Comparison of ENCODE assay signal across 11 cellular contexts in the genomic region with DNA sequence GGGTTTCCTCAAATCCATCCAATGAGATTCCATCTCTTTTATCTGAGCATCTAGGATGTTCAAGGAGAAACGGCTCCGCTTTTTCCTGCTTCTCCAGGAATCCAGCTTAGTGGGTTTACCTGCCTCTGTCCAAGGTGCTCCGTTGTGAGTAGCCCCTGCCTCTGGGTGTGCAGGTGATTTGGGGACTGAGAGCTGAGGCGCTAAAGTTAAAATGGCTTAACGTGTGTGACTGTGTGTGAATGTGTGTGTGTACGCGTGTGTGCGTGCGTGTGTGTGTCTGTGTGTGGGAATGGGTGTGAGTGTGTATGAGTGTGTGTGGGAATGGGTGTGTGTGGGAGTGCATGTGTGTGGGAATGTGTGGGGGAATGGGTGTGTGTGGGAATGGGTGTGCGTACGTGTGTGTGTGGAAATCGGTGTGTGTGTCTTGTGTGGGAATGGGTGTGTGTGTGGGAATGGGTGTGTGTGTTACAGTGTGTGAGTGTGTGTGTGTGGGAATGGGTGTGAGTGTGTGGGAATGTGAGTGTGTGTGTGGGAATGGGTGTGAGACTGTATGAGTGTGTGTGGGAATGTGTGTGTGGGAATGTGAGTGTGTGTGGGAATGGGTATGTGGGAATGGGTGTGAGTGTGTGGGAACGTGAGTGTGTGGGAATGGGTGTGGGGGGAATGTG.
DNase-seq lines count a peak whose midpoint lies in the region; ATAC-seq and TF ChIP-seq lines count a peak whose summit lies in the region.
"Had no signal": no experiment of that assay in that cellular context is flagged by ENCODE, and none has a peak within 500 bp of the region (broad histone marks: within the 10 kb centered on the region; RNA-seq: fewer than 3 reads in every experiment).

No MANE protein-coding gene starts in this region.

- H3K4me1 ChIP-seq in heart left ventricle, result peaks cover 0 to 22% (median 8%) of the 10 kb centered on the region in 12 donors
- H3K4me1 ChIP-seq in suprapubic skin, result no peaks in the 10 kb centered on the region
- H3K4me1 ChIP-seq in HAP-1, result peaks cover 5% of the 10 kb centered on the region; the same call in 1 of the 2 replicates
- H3K4me1 ChIP-seq: ascending aorta had no signal

- peak overlapping the region; percentile 99 for H3K27ac Mint-ChIP-seq in activated CD4-positive, alpha-beta memory T cell treated with anti-CD3 and anti-CD28 coated beads, Interleukin-2, amount 10 ng/mL, durations not matched to agents 7 days and 5 days
- H3K27ac Mint-ChIP-seq in immature natural killer cell, result peak overlapping the region in 4 of 6 donors; percentile 62 to 99 (median 95)

- CTCF ChIA-PET in activated CD4-positive, alpha-beta memory T cell treated with anti-CD3 and anti-CD28 coated beads, Interleukin-2, amount 10 ng/mL, durations not matched to agents 7 days and 5 days (lab: Charles Lee), result interaction anchor here (1.2 to 4.4 kb wide), 4 partner anchors 10 to 280 kb away, joined by 3 to 58 read pairs (median 13); a partner anchor contains a TSS

- H3K27me3 ChIP-seq in heart left ventricle (peaks cover 0 to 8% (median 0%) of the 10 kb centered on the region in 9 donors), suprapubic skin (peaks cover 4% of the 10 kb centered on the region), HAP-1 (ENCODE audit: low read depth) (no peaks in the 10 kb centered on the region)
- H3K27me3 ChIP-seq: ascending aorta had no signal

- H3K4me1 Mint-ChIP-seq in activated CD4-positive, alpha-beta memory T cell treated with anti-CD3 and anti-CD28 coated beads, Interleukin-2, amount 10 ng/mL, durations not matched to agents 7 days and 5 days, result peaks cover 42% of the 10 kb centered on the region
- peaks cover 22 to 25% of the 10 kb centered on the region in 2 donors for H3K4me1 Mint-ChIP-seq in immature natural killer cell

- TF ChIP-seq CTCF in heart left ventricle (IDR thresholded peaks at IDR 0.05) (no peak), suprapubic skin (IDR thresholded peaks at IDR 0.05) (no peak)

- H3K36me3 Mint-ChIP-seq in activated CD4-positive, alpha-beta memory T cell treated with anti-CD3 and anti-CD28 coated beads, Interleukin-2, amount 10 ng/mL, durations not matched to agents 7 days and 5 days (ENCODE audit: low read depth), result peaks cover 7% of the 10 kb centered on the region
- peaks cover 0 to 3% (median 0%) of the 10 kb centered on the region in 3 donors for H3K36me3 Mint-ChIP-seq in immature natural killer cell

- in situ Hi-C loops in HAP-1 (cut with MboI; ENCODE audit: low sequenced_read_pairs), result no loop called here

- intact Hi-C loops in heart left ventricle (cut with DNase I) (loop anchor here in 6 of 10 donors (2.0 to 5.0 kb wide), 3 partner anchors 49 to 90 kb away; a partner anchor contains a TSS), Right ventricle myocardium superior (cut with DNase I) (no loop called here)

- H3K9me3 Mint-ChIP-seq in activated CD4-positive, alpha-beta memory T cell treated with anti-CD3 and anti-CD28 coated beads, Interleukin-2, amount 10 ng/mL, durations not matched to agents 7 days and 5 days, result peaks cover 3% of the 10 kb centered on the region
- H3K9me3 Mint-ChIP-seq in immature natural killer cell, result no peaks in the 10 kb centered on the region

- 76 to 84% (median 84%) methylated on average over 13 of the region's 13 CpGs for WGBS in heart left ventricle, 4 donors
- 82% methylated on average over 13 of the region's 13 CpGs for WGBS in suprapubic skin

- ATAC-seq in heart left ventricle (no peak), Right ventricle myocardium superior (ENCODE audit: poor library complexity) (no peak), GM19455 (IDR thresholded peaks at IDR 0.05; ENCODE audit: unreplicated experiment) (no peak)

- H3K27ac ChIP-seq in heart left ventricle, result peak overlapping the region in 9 of 12 donors; percentile 79 to 97 (median 92)
- H3K27ac ChIP-seq in suprapubic skin, result peak overlapping the region; percentile 65

- H3K4me3 ChIP-seq in heart left ventricle (no peak overlapping the region), suprapubic skin (no peak overlapping the region), HAP-1 (no peak overlapping the region)
- H3K4me3 ChIP-seq: ascending aorta had no signal

- H3K27me3 Mint-ChIP-seq in activated CD4-positive, alpha-beta memory T cell treated with anti-CD3 and anti-CD28 coated beads, Interleukin-2, amount 10 ng/mL, durations not matched to agents 7 days and 5 days, result no peaks in the 10 kb centered on the region
- peaks cover 7 to 15% (median 8%) of the 10 kb centered on the region in 3 donors for H3K27me3 Mint-ChIP-seq in immature natural killer cell (ENCODE audit: low read depth in 3 of 3)

- TF ChIP-seq POLR2A in heart left ventricle (IDR thresholded peaks at IDR 0.05) (no peak), suprapubic skin (IDR thresholded peaks at IDR 0.05) (no peak)

- H3K9me3 ChIP-seq in heart left ventricle (no peaks in the 10 kb centered on the region), suprapubic skin (no peaks in the 10 kb centered on the region), HAP-1 (no peaks in the 10 kb centered on the region)
- H3K9me3 ChIP-seq: ascending aorta had no signal

- DNase-seq in heart left ventricle (no peak), Right ventricle myocardium superior (no peak), immature natural killer cell (no peak), suprapubic skin (ENCODE audit: low spot score in 2 of 2) (no peak), NCI-H187 (lab: John Stamatoyannopoulos, UW) (no peak), HAP-1 (ENCODE audit: low spot score in 2 of 2) (no peak)
- no peak for DNase-seq in activated CD4-positive, alpha-beta memory T cell treated with anti-CD3 and anti-CD28 coated beads, Interleukin-2, amount 10 ng/mL, durations not matched to agents 7 days and 5 days
- DNase-seq: NCI-H2081 treated with DMSO at 0.1 percent for 48 hours; stimulated activated naive CD4-positive, alpha-beta T cell treated with Interleukin-2 at 50 U/mL for 16 hours had no signal

- H3K36me3 ChIP-seq in heart left ventricle, result no peaks in the 10 kb centered on the region
- no peaks in the 10 kb centered on the region for H3K36me3 ChIP-seq in suprapubic skin
- no peaks in the 10 kb centered on the region for H3K36me3 ChIP-seq in HAP-1 (replicated peaks)
- H3K36me3 ChIP-seq: ascending aorta had no signal

- H3K4me3 Mint-ChIP-seq in activated CD4-positive, alpha-beta memory T cell treated with anti-CD3 and anti-CD28 coated beads, Interleukin-2, amount 10 ng/mL, durations not matched to agents 7 days and 5 days, result no peak overlapping the region
- H3K4me3 Mint-ChIP-seq in immature natural killer cell, result peak overlapping the region in 1 of 5 donors; percentile 8

- no peak for TF ChIP-seq EP300 in suprapubic skin (IDR thresholded peaks at IDR 0.05)

- POLR2A ChIA-PET in activated CD4-positive, alpha-beta memory T cell treated with anti-CD3 and anti-CD28 coated beads, Interleukin-2, amount 10 ng/mL, durations not matched to agents 7 days and 5 days (lab: Charles Lee), result interaction anchor here (2.8 to 9.9 kb wide), 4 partner anchors 12 to 280 kb away, joined by 11 to 305 read pairs (median 14); a partner anchor contains a TSS
